Comparison of ENCODE assay signal across 14 cellular contexts in the genomic region with DNA sequence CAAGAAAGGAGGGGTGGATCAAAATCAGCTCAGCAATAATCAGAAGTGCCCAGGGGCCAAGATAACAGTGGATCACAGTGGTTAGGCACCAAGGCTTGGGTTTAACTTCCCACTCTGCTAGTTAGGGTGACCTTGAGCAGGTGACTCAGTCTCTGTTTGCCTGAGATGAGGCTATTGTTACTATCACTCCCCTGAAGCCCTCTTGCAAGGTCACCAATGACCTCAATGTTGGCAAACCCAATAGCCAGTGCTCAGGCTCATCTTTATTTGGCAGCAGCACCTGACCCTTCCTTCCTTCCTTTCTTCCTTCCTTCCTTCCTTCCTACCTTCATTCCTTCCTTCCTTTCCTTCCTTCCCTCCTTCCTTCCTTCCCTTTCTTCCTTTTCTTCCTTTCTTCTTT.
DNase-seq lines count a peak whose midpoint lies in the region; ATAC-seq, FAIRE-seq and TF ChIP-seq lines count a peak whose summit lies in the region.
"Had no signal": no experiment of that assay in that cellular context is flagged by ENCODE, and none has a peak within 500 bp of the region (broad histone marks: within the 10 kb centered on the region; RNA-seq: fewer than 3 reads in every experiment).

No MANE protein-coding gene starts in this region.

- ATAC-seq in right lobe of liver (peak in 3 of 4 donors; percentile 24 to 86 (median 33)), GM21381 (IDR thresholded peaks at IDR 0.05; ENCODE audit: unreplicated experiment) (no peak), HG02973 (IDR thresholded peaks at IDR 0.05; ENCODE audit: unreplicated experiment) (no peak)
- ATAC-seq: WTC11 had no signal

- H3K27me3 ChIP-seq in adipocyte (replicated peaks; ENCODE audit: control insufficient read depth, insufficient read depth, low read length) (no peaks in the 10 kb centered on the region), right lobe of liver (no peaks in the 10 kb centered on the region)
- H3K27me3 ChIP-seq: heart left ventricle had no signal

- peak overlapping the region; percentile 86 for H3K9ac ChIP-seq in adipocyte (ENCODE audit: low read length)

- H3K9me3 ChIP-seq in adipocyte (ENCODE audit: control insufficient read depth, low read length) (no peaks in the 10 kb centered on the region), right lobe of liver (no peaks in the 10 kb centered on the region)
- H3K9me3 ChIP-seq: heart left ventricle had no signal

- peak overlapping the region in 1 of 3 donors; percentile 26 for H3K27ac ChIP-seq in right lobe of liver

- intact Hi-C loops in right lobe of liver (cut with DNase I), result no loop called here

- H3K4me3 ChIP-seq in adipocyte (ENCODE audit: low read length) (no peak overlapping the region), right lobe of liver (no peak overlapping the region)
- H3K4me3 ChIP-seq: heart left ventricle had no signal

- DNase-seq in NCI-H2107 treated with DMSO at 0.1 percent for 48 hours (lab: John Stamatoyannopoulos, UW; ENCODE audit: unreplicated experiment), result peak; percentile 3
- DNase-seq in NCI-H2107 (lab: John Stamatoyannopoulos, UW), result no peak
- no peak for DNase-seq in adipocyte (ENCODE audit: low read depth)
- DNase-seq in right lobe of liver, result no peak
- DNase-seq in urothelium cell line (ENCODE audit: low spot score), result peak; percentile 26
- no peak for DNase-seq in pons (ENCODE audit: low spot score)
- DNase-seq: activated naive CD4-positive, alpha-beta T cell treated with anti-CD3 and anti-CD28 coated beads for 36 hours; caudate nucleus; heart left ventricle; NCI-H446 treated with DMSO at 0.1 percent for 48 hours; stimulated activated CD4-positive, alpha-beta T cell treated with anti-CD3 and anti-CD28 coated beads, Interleukin-4, amount 100 ng/mL, for 1 hour had no signal

- TF ChIP-seq CTCF in right lobe of liver (IDR thresholded peaks at IDR 0.05), result no peak

- no peak for TF ChIP-seq POLR2A in right lobe of liver (IDR thresholded peaks at IDR 0.05)

- peak; percentile 48 for FAIRE-seq in urothelium cell line (lab: Jason Lieb, UNC)

- peaks cover 63% of the 10 kb centered on the region for H3K4me1 ChIP-seq in adipocyte (ENCODE audit: control insufficient read depth, insufficient read depth, low read length)
- no peaks in the 10 kb centered on the region for H3K4me1 ChIP-seq in right lobe of liver

- H3K36me3 ChIP-seq in adipocyte (ENCODE audit: control insufficient read depth, insufficient read depth, low read length, severe bottlenecking), result peaks cover 22% of the 10 kb centered on the region
- H3K36me3 ChIP-seq in right lobe of liver, result peaks cover 0 to 59% (median 28%) of the 10 kb centered on the region in 4 donors

Comparison
In these comparisons a context has a peak if more than half of its experiments do, and no peak if none do; other contexts are left out.
1. DNase-seq: peak in NCI-H2107 treated with DMSO at 0.1 percent for 48 hours (single experiment) and urothelium cell line (single experiment); none in NCI-H2107 (single experiment), adipocyte (single experiment), right lobe of liver (0 of 3) and pons (single experiment).
2. ATAC-seq: peak in right lobe of liver (3 of 4); none in GM21381 (single experiment) and HG02973 (single experiment).